Comparison of ENCODE assay signal across 24 cellular contexts in genomic region chr17:35167666-35168065, GRCh38. TPM values are rescaled to one million over a fixed set of nuclear protein-coding genes. Genes with fewer than 3 reads are reported as not detected.
DNase-seq lines count a peak whose midpoint lies in the region; ATAC-seq, FAIRE-seq and TF ChIP-seq lines count a peak whose summit lies in the region.
"Had no signal": no experiment of that assay in that cellular context is flagged by ENCODE, and none has a peak within 500 bp of the region (broad histone marks: within the 10 kb centered on the region; RNA-seq: fewer than 3 reads in every experiment).

No MANE protein-coding gene starts in this region.

- no peaks in the 10 kb centered on the region for H3K27me3 Mint-ChIP-seq in stimulated activated naive CD8-positive, alpha-beta T cell treated with anti-CD3 and anti-CD28 coated beads, Interleukin-15, amount 100 ng/mL, for 72 hours
- H3K27me3 Mint-ChIP-seq: activated CD4-positive, alpha-beta memory T cell treated with anti-CD3 and anti-CD28 coated beads for 36 hours; activated naive CD8-positive, alpha-beta T cell; T-helper 17 cell had no signal

- H3K9ac ChIP-seq in mammary epithelial cell (ENCODE audit: insufficient read depth, low read length): no peak overlapping the region
- no peak overlapping the region for H3K9ac ChIP-seq in keratinocyte (ENCODE audit: control insufficient read depth, extremely low read depth, insufficient read depth, low read length)
- no peak overlapping the region for H3K9ac ChIP-seq in colonic mucosa (ENCODE audit: low read depth in 2 of 2, low read length in 2 of 2)

- no peaks in the 10 kb centered on the region for H3K9me3 ChIP-seq in HEK293 (ENCODE audit: control insufficient read depth, insufficient read depth, low read depth, low read length)
- no peaks in the 10 kb centered on the region for H3K9me3 ChIP-seq in mammary epithelial cell (replicated peaks; ENCODE audit: insufficient read depth, low read length)
- H3K9me3 ChIP-seq in keratinocyte (ENCODE audit: control insufficient read depth, low read depth, low read length): no peaks in the 10 kb centered on the region
- H3K9me3 ChIP-seq in colonic mucosa: no peaks in the 10 kb centered on the region
- H3K9me3 ChIP-seq: prostate gland, SJSA1, uterus had no signal

- H3K27ac Mint-ChIP-seq in stimulated activated naive CD8-positive, alpha-beta T cell treated with anti-CD3 and anti-CD28 coated beads, Interleukin-15, amount 100 ng/mL, for 72 hours: no peak overlapping the region
- H3K27ac Mint-ChIP-seq: activated CD4-positive, alpha-beta memory T cell treated with anti-CD3 and anti-CD28 coated beads for 36 hours; T-helper 17 cell had no signal

- H3K4me1 ChIP-seq in HEK293 (ENCODE audit: control insufficient read depth, insufficient read depth, low read length) (no peaks in the 10 kb centered on the region), mammary epithelial cell (ENCODE audit: insufficient read depth, low read length) (peaks cover 7% of the 10 kb centered on the region), keratinocyte (ENCODE audit: control insufficient read depth, extremely low read depth, insufficient read depth, low read length) (peaks cover 15% of the 10 kb centered on the region), colonic mucosa (no peaks in the 10 kb centered on the region)
- H3K4me1 ChIP-seq: prostate gland, uterus had no signal

- WGBS in mammary epithelial cell (ENCODE audit: low coverage, missing lambda C conversion rate): 78% methylated on average over 1 of the region's 1 CpG

- H3K36me3 ChIP-seq in HEK293 (ENCODE audit: control insufficient read depth in 2 of 2, insufficient read depth in 1 of 2, low read length in 2 of 2) (no peaks in the 10 kb centered on the region), mammary epithelial cell (ENCODE audit: insufficient read depth, low read length) (no peaks in the 10 kb centered on the region), keratinocyte (ENCODE audit: control insufficient read depth in 2 of 2, extremely low read depth in 1 of 2, insufficient read depth in 2 of 2, low read length in 2 of 2) (no peaks in the 10 kb centered on the region), colonic mucosa (no peaks in the 10 kb centered on the region)
- H3K36me3 ChIP-seq: prostate gland, SJSA1, uterus had no signal

- H3K4me1 Mint-ChIP-seq in stimulated activated naive CD8-positive, alpha-beta T cell treated with anti-CD3 and anti-CD28 coated beads, Interleukin-15, amount 100 ng/mL, for 72 hours: peaks cover 39% of the 10 kb centered on the region
- H3K4me1 Mint-ChIP-seq: neural crest cell had no signal

- H2AFZ ChIP-seq in mammary epithelial cell (ENCODE audit: low read depth, low read length) (no peak overlapping the region), keratinocyte (ENCODE audit: control insufficient read depth, low read length) (no peak overlapping the region)

- no peaks in the 10 kb centered on the region for H3K9me1 ChIP-seq in keratinocyte (ENCODE audit: control insufficient read depth, extremely low read depth, insufficient read depth, low read length)

- H3K27me3 ChIP-seq in mammary epithelial cell (ENCODE audit: insufficient read depth, low read length) (no peaks in the 10 kb centered on the region), keratinocyte (ENCODE audit: control insufficient read depth, extremely low read depth, insufficient read depth, low read length) (no peaks in the 10 kb centered on the region), colonic mucosa (no peaks in the 10 kb centered on the region)
- H3K27me3 ChIP-seq: SJSA1, uterus had no signal

- H3K4me3 ChIP-seq in HEK293 (ENCODE audit: low read depth, low read length) (no peak overlapping the region), mammary epithelial cell (replicated peaks in 1 of 3; ENCODE audit: insufficient read depth in 1 of 3, low read depth in 2 of 3, low read length in 3 of 3) (no peak overlapping the region), keratinocyte (ENCODE audit: control insufficient read depth in 2 of 3, extremely low read depth in 1 of 3, insufficient read depth in 2 of 3, low read depth in 1 of 3, low read length in 3 of 3) (no peak overlapping the region), colonic mucosa (no peak overlapping the region)
- H3K4me3 ChIP-seq: coronary artery, prostate gland, SJSA1, smooth muscle cell, uterus had no signal

- in situ Hi-C loops in mammary epithelial cell (cut with MboI; ENCODE audit: low sequenced_read_pairs in 2 of 2): loop anchor here (5.0 to 25.0 kb wide), 3 partner anchors 147 to 570 kb away; partner anchors contain the start of genes RASL10B (in 2 of the 2) and SLFN12L (in 2 of the 2)

- no peak for FAIRE-seq in keratinocyte (lab: Jason Lieb, UNC)

- no peaks in the 10 kb centered on the region for H3K79me2 ChIP-seq in mammary epithelial cell (ENCODE audit: insufficient read depth, low read length)
- H3K79me2 ChIP-seq in keratinocyte (ENCODE audit: control insufficient read depth, insufficient read depth, low read length): no peaks in the 10 kb centered on the region

- no peak overlapping the region for H3K27ac ChIP-seq in HEK293 (ENCODE audit: extremely low read depth, low read depth, low read length)
- no peak overlapping the region for H3K27ac ChIP-seq in mammary epithelial cell (ENCODE audit: insufficient read depth, low read depth, low read length)
- no peak overlapping the region for H3K27ac ChIP-seq in keratinocyte (ENCODE audit: control insufficient read depth, insufficient read depth, low read length)
- H3K27ac ChIP-seq in colonic mucosa: no peak overlapping the region
- H3K27ac ChIP-seq: C4-2B, coronary artery, prostate gland, SJSA1, uterus had no signal

- no peaks in the 10 kb centered on the region for H3K9me3 Mint-ChIP-seq in stimulated activated naive CD8-positive, alpha-beta T cell treated with anti-CD3 and anti-CD28 coated beads, Interleukin-15, amount 100 ng/mL, for 72 hours
- H3K9me3 Mint-ChIP-seq: activated CD4-positive, alpha-beta memory T cell treated with anti-CD3 and anti-CD28 coated beads for 36 hours; activated T-cell treated with anti-CD3 and anti-CD28 coated beads, Interleukin-2, amount 50 U/mL, for 4 hours; neural crest cell had no signal

- CTCF ChIA-PET in HEK293 (lab: Yijun Ruan, JAX): interaction anchor here (0.6 to 1.7 kb wide), 2 partner anchors 219 to 372 kb away, joined by 3 to 4 read pairs; no protein-coding TSS in a partner anchor
- CTCF ChIA-PET in mammary epithelial cell (lab: Charles Lee; ENCODE audit: low non-redundant PET): no interaction called here

- H3K4me2 ChIP-seq in mammary epithelial cell (ENCODE audit: insufficient read depth, low read depth, low read length) (no peak overlapping the region), keratinocyte (ENCODE audit: control insufficient read depth, extremely low read depth, insufficient read depth, low read depth, low read length) (no peak overlapping the region)
- H3K4me2 ChIP-seq: smooth muscle cell had no signal

- peak; percentile 26 for DNase-seq in AG08395 (ENCODE audit: low spot score)
- peak; percentile 56 for DNase-seq in mammary epithelial cell
- peak; percentile 32 for DNase-seq in keratinocyte (ENCODE audit: low read depth, low spot score)
- DNase-seq in SIG-M5 treated with dmso at 0.1 percent for 504 hours (lab: John Stamatoyannopoulos, UW; ENCODE audit: unreplicated experiment): no peak
- DNase-seq in stimulated activated naive CD8-positive, alpha-beta T cell treated with anti-CD3 and anti-CD28 coated beads, Interleukin-15, amount 100 ng/mL, for 72 hours: no peak
- DNase-seq in colonic mucosa: no peak
- no peak for DNase-seq in Right ventricle myocardium inferior (ENCODE audit: missing footprints)
- DNase-seq: activated CD4-positive, alpha-beta memory T cell treated with anti-CD3 and anti-CD28 coated beads for 36 hours; activated T-cell treated with anti-CD3 and anti-CD28 coated beads, Interleukin-2, amount 50 U/mL, for 4 hours; DMS 273 treated with DMSO at 0.1 percent for 48 hours; NCI-H1417 treated with DMSO at 0.1 percent for 48 hours; stimulated activated CD4-positive, alpha-beta T cell treated with anti-CD3 and anti-CD28 coated beads, Interleukin-4, amount 100 ng/mL, for 4 hours; T-helper 17 cell; uterus had no signal

- intact Hi-C loops in mammary epithelial cell (cut with micrococcal nuclease) (loop anchor here (5.0 kb wide), 1 partner anchor 745 kb away; no protein-coding TSS in a partner anchor), colonic mucosa (cut with DNase I) (no loop called here), Right ventricle myocardium inferior (cut with DNase I) (no loop called here)

- TF ChIP-seq CTCF in HEK293 (tag by site-specific recombination; IDR thresholded peaks at IDR 0.05): no peak
- TF ChIP-seq CTCF in mammary epithelial cell (conservative IDR thresholded peaks at IDR 0.05 in 1 of 2, IDR thresholded peaks at IDR 0.05 in 1 of 2; ENCODE audit: extremely low read depth in 1 of 2, insufficient read depth in 1 of 2, low read depth in 1 of 2, low read length in 2 of 2): no peak
- no peak for TF ChIP-seq CTCF in keratinocyte (optimal IDR thresholded peaks at IDR 0.05 in 1 of 3, IDR thresholded peaks at IDR 0.05 in 1 of 3, conservative IDR thresholded peaks at IDR 0.05 in 1 of 3; ENCODE audit: extremely low read depth in 1 of 3, insufficient read depth in 2 of 3, low read length in 3 of 3)
- TF ChIP-seq CTCF in colonic mucosa (IDR thresholded peaks at IDR 0.05): no peak

- H4K20me1 ChIP-seq in mammary epithelial cell (ENCODE audit: insufficient read depth, low read length): no peaks in the 10 kb centered on the region
- no peaks in the 10 kb centered on the region for H4K20me1 ChIP-seq in keratinocyte (ENCODE audit: control insufficient read depth, extremely low read depth, insufficient read depth, low read length)

- POLR2A ChIA-PET in HEK293 (lab: Yijun Ruan, JAX): interaction anchor here (0.6 kb wide), 1 partner anchor 16 kb away, joined by 4 read pairs; no protein-coding TSS in a partner anchor

- BruUV-seq in mammary epithelial cell (replicated peaks; lab: Mats Ljungman, UMichigan): no TSS peak

- H3K4me3 Mint-ChIP-seq in stimulated activated naive CD8-positive, alpha-beta T cell treated with anti-CD3 and anti-CD28 coated beads, Interleukin-15, amount 100 ng/mL, for 72 hours: no peak overlapping the region
- H3K4me3 Mint-ChIP-seq: activated CD4-positive, alpha-beta memory T cell treated with anti-CD3 and anti-CD28 coated beads for 36 hours; activated naive CD8-positive, alpha-beta T cell; activated T-cell treated with anti-CD3 and anti-CD28 coated beads, Interleukin-2, amount 50 U/mL, for 4 hours; neural crest cell; T-helper 17 cell had no signal

- no peak for ATAC-seq in stimulated activated naive CD8-positive, alpha-beta T cell treated with anti-CD3 and anti-CD28 coated beads, Interleukin-15, amount 100 ng/mL, for 72 hours
- no peak for ATAC-seq in Right ventricle myocardium inferior
- ATAC-seq: activated T-cell treated with anti-CD3 and anti-CD28 coated beads, Interleukin-2, amount 50 U/mL, for 4 hours; T-helper 17 cell had no signal

- dilution Hi-C loops in mammary epithelial cell (cut with HindIII; ENCODE audit: low sequenced_read_pairs) (no loop called here), keratinocyte (cut with MboI; ENCODE audit: extremely low pct_ligation_motif_present, low sequenced_read_pairs) (no loop called here)

RNA-seq across cellular contexts. Expression of gene UNC45B, which starts 20.0 kb away (rescaled TPM):
- total RNA-seq in mammary epithelial cell: under 1 TPM; under 0.01 to 0.19 TPM
- polyA plus RNA-seq in mammary epithelial cell: 0.06 TPM
- not detected for polyA minus RNA-seq in mammary epithelial cell
- polyA plus RNA-seq in keratinocyte: 0.03 to 0.04 TPM in 2 of 3 replicates, not detected in the other
- 0.10 TPM for polyA plus RNA-seq in keratinocyte (2011; ENCODE audit: low read depth)
- 0.02 and 0.03 TPM in 2 replicates for polyA plus RNA-seq in keratinocyte (2011; cell fraction: cytosol; rRNA removed)
- 0.11 and 0.15 TPM in 2 replicates for polyA plus RNA-seq in keratinocyte (2011; cell fraction: nucleus; rRNA removed)
- 0.04 TPM in 1 of 2 replicates, not detected in the other for polyA plus RNA-seq in keratinocyte (2012; ENCODE audit: low replicate concordance)
- 0.06 to 0.30 TPM in 2 of 3 replicates, not detected in the other for polyA minus RNA-seq in keratinocyte
- polyA minus RNA-seq in keratinocyte (2011; cell fraction: cytosol; rRNA and poly(A)+ RNA removed): not detected
- polyA minus RNA-seq in keratinocyte (2011; cell fraction: nucleus; rRNA and poly(A)+ RNA removed): not detected in 2 replicates
- total RNA-seq in colonic mucosa: not detected
- total RNA-seq in Right ventricle myocardium inferior: 223 TPM
- total RNA-seq: A673; activated T-cell treated with anti-CD3 and anti-CD28 coated beads, Interleukin-2, amount 50 U/mL, for 4 hours; neural crest cell; OCI-LY7; SJSA1; smooth muscle cell had no signal
- polyA plus RNA-seq: smooth muscle cell had no signal

RNA-seq across cellular contexts. Expression of gene NLE1, which starts 25.6 kb away (rescaled TPM):
- total RNA-seq in mammary epithelial cell: 10 to 100 TPM; 22.2 to 27.4 TPM
- 23.2 TPM for polyA plus RNA-seq in mammary epithelial cell
- polyA minus RNA-seq in mammary epithelial cell: 17.1 TPM
- polyA plus RNA-seq in keratinocyte: 13.5 to 18.6 TPM (median 16.0 TPM) in 3 replicates
- 3.7 TPM for polyA plus RNA-seq in keratinocyte (2011; ENCODE audit: low read depth)
- 11.1 and 15.0 TPM in 2 replicates for polyA plus RNA-seq in keratinocyte (2011; cell fraction: cytosol; rRNA removed)
- 16.8 and 17.2 TPM in 2 replicates for polyA plus RNA-seq in keratinocyte (2011; cell fraction: nucleus; rRNA removed)
- polyA plus RNA-seq in keratinocyte (2012; ENCODE audit: low replicate concordance): 9.8 and 19.7 TPM in 2 replicates
- 15.4 to 28.5 TPM (median 18.9 TPM) in 3 replicates for polyA minus RNA-seq in keratinocyte
- polyA minus RNA-seq in keratinocyte (2011; cell fraction: cytosol; rRNA and poly(A)+ RNA removed): 35.7 TPM
- polyA minus RNA-seq in keratinocyte (2011; cell fraction: nucleus; rRNA and poly(A)+ RNA removed): 7.5 and 12.3 TPM in 2 replicates
- total RNA-seq in colonic mucosa: 10 to 100 TPM in 1 of 2 donors, 1 to 10 TPM in 1; 9.1 to 18.5 TPM
- 3.1 TPM for total RNA-seq in Right ventricle myocardium inferior

RNA-seq across cellular contexts. Expression of gene SLC35G3, which starts 26.5 kb away (rescaled TPM):
- total RNA-seq in mammary epithelial cell (not detected), colonic mucosa (not detected), Right ventricle myocardium inferior (not detected)
- polyA plus RNA-seq in mammary epithelial cell (not detected), keratinocyte (not detected in 3 replicates)
- polyA minus RNA-seq in mammary epithelial cell (not detected), keratinocyte (not detected in 3 replicates)
- not detected for polyA plus RNA-seq in keratinocyte (2011; ENCODE audit: low read depth)
- polyA plus RNA-seq in keratinocyte (2011; cell fraction: cytosol; rRNA removed): not detected in 2 replicates
- not detected in 2 replicates for polyA plus RNA-seq in keratinocyte (2011; cell fraction: nucleus; rRNA removed)
- not detected in 2 replicates for polyA plus RNA-seq in keratinocyte (2012; ENCODE audit: low replicate concordance)
- polyA minus RNA-seq in keratinocyte (2011; cell fraction: cytosol; rRNA and poly(A)+ RNA removed): not detected
- not detected in 2 replicates for polyA minus RNA-seq in keratinocyte (2011; cell fraction: nucleus; rRNA and poly(A)+ RNA removed)
- total RNA-seq: A673; activated CD4-positive, alpha-beta memory T cell treated with anti-CD3 and anti-CD28 coated beads for 36 hours; activated T-cell treated with anti-CD3 and anti-CD28 coated beads, Interleukin-2, amount 50 U/mL, for 4 hours; neural crest cell; OCI-LY7; SJSA1; smooth muscle cell; uterus had no signal
- polyA plus RNA-seq: smooth muscle cell had no signal

RNA-seq across cellular contexts. Expression of gene FNDC8, which starts 46.3 kb away (rescaled TPM):
- total RNA-seq in mammary epithelial cell (not detected), colonic mucosa (not detected), Right ventricle myocardium inferior (not detected)
- polyA plus RNA-seq in mammary epithelial cell (not detected), keratinocyte (not detected in 3 replicates)
- polyA minus RNA-seq in mammary epithelial cell (not detected), keratinocyte (not detected in 3 replicates)
- polyA plus RNA-seq in keratinocyte (2011; ENCODE audit: low read depth): not detected
- polyA plus RNA-seq in keratinocyte (2011; cell fraction: cytosol; rRNA removed): not detected in 2 replicates
- not detected in 2 replicates for polyA plus RNA-seq in keratinocyte (2011; cell fraction: nucleus; rRNA removed)
- polyA plus RNA-seq in keratinocyte (2012; ENCODE audit: low replicate concordance): 0.11 TPM in 1 of 2 replicates, not detected in the other
- polyA minus RNA-seq in keratinocyte (2011; cell fraction: cytosol; rRNA and poly(A)+ RNA removed): not detected
- polyA minus RNA-seq in keratinocyte (2011; cell fraction: nucleus; rRNA and poly(A)+ RNA removed): not detected in 2 replicates
- total RNA-seq: A673; activated CD4-positive, alpha-beta memory T cell treated with anti-CD3 and anti-CD28 coated beads for 36 hours; activated T-cell treated with anti-CD3 and anti-CD28 coated beads, Interleukin-2, amount 50 U/mL, for 4 hours; neural crest cell; OCI-LY7; SJSA1; smooth muscle cell; T-helper 17 cell; uterus had no signal
- polyA plus RNA-seq: smooth muscle cell had no signal

RNA-seq across cellular contexts. Expression of gene RAD51D, which starts 48.0 kb away (rescaled TPM):
- 10 to 100 TPM in 1 of 2 donors, 1 to 10 TPM in 1; 8.5 to 15.0 TPM for total RNA-seq in mammary epithelial cell
- polyA plus RNA-seq in mammary epithelial cell: 9.9 TPM
- polyA minus RNA-seq in mammary epithelial cell: 0.88 TPM
- polyA plus RNA-seq in keratinocyte: 2.7 to 8.2 TPM (median 4.9 TPM) in 3 replicates
- polyA plus RNA-seq in keratinocyte (2011; ENCODE audit: low read depth): 0.51 TPM
- polyA plus RNA-seq in keratinocyte (2011; cell fraction: cytosol; rRNA removed): 2.4 and 2.6 TPM in 2 replicates
- 4.4 and 5.6 TPM in 2 replicates for polyA plus RNA-seq in keratinocyte (2011; cell fraction: nucleus; rRNA removed)
- polyA plus RNA-seq in keratinocyte (2012; ENCODE audit: low replicate concordance): 0.86 and 5.6 TPM in 2 replicates
- polyA minus RNA-seq in keratinocyte: 3.8 to 4.9 TPM (median 4.4 TPM) in 3 replicates
- 3.8 TPM for polyA minus RNA-seq in keratinocyte (2011; cell fraction: cytosol; rRNA and poly(A)+ RNA removed)
- 2.1 and 3.2 TPM in 2 replicates for polyA minus RNA-seq in keratinocyte (2011; cell fraction: nucleus; rRNA and poly(A)+ RNA removed)
- 10 to 100 TPM in 1 of 2 donors, 1 to 10 TPM in 1; 6.1 to 17.3 TPM for total RNA-seq in colonic mucosa
- 4.8 TPM for total RNA-seq in Right ventricle myocardium inferior

Comparison
In these comparisons a context has a peak if more than half of its experiments do, and no peak if none do; other contexts are left out.
1. DNase-seq: peak in AG08395 (single experiment), mammary epithelial cell (single experiment) and keratinocyte (single experiment); none in SIG-M5 treated with dmso at 0.1 percent for 504 hours (single experiment), stimulated activated naive CD8-positive, alpha-beta T cell treated with anti-CD3 and anti-CD28 coated beads, Interleukin-15, amount 100 ng/mL, for 72 hours (0 of 2), colonic mucosa (single experiment) and Right ventricle myocardium inferior (single experiment).
2. RNA of gene UNC45B, which starts 20.0 kb away (total RNA-seq): 223 TPM in Right ventricle myocardium inferior (single experiment); under 0.01 to 0.19 TPM in mammary epithelial cell and not detected in colonic mucosa; every median in the first group is over 100 times any median in the second.